Comparison of ENCODE assay signal across 8 cellular contexts in the genomic region with DNA sequence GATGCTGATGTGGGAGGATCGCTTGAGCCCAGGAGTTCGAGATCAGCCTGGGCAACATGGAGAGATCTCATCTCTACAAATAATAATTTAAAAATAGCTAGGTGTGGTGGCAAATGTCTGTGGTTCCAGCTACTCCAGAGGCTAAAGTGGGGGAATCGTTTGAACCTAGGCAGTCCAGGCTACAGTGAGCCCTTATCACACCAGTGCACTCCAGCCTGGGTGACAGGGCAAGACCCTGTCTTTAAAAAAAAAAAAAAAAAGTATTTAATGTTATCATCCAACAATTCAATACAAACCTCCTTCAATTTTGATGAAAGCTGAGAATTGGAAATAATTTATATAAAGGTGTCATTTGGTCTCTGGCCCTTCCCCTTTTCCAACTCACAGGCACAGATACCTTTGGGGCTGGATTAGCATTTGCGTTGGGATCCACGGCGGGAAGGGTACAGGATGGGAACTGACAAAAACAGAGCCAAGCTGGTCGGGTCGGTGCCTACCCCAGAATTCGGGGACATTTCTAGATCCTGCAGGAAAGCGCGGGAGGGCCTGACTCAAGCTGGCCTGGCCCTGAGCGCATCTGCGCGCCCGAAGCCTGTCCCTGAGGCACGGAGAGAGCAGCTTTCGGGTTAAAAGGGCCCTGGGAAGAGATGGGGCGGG. TPM values are rescaled to one million over a fixed set of nuclear protein-coding genes. Genes with fewer than 3 reads are reported as not detected.
DNase-seq lines count a peak whose midpoint lies in the region; ATAC-seq and TF ChIP-seq lines count a peak whose summit lies in the region.

No MANE protein-coding gene starts in this region.

- peaks cover 19% of the 10 kb centered on the region for H3K36me3 Mint-ChIP-seq in activated B cell treated with CpG ODN at 0.5 μM for 24 hours (ENCODE audit: low read depth)

- DNase-seq in DMS 273 (lab: John Stamatoyannopoulos, UW; ENCODE audit: unreplicated experiment) (peak; percentile 84), DMS 273 treated with DMSO at 0.1 percent for 48 hours (lab: John Stamatoyannopoulos, UW) (no peak), activated B cell treated with CpG ODN at 0.5 μM for 24 hours (no peak), right atrium auricular region (ENCODE audit: low spot score) (no peak), DMS53 (lab: John Stamatoyannopoulos, UW) (no peak), COR-L47 (lab: John Stamatoyannopoulos, UW) (no peak)

- H3K27me3 Mint-ChIP-seq in activated B cell treated with CpG ODN at 0.5 μM for 24 hours: no peaks in the 10 kb centered on the region

- POLR2A ChIA-PET in activated B cell treated with CpG ODN at 0.5 μM for 24 hours (lab: Charles Lee): interaction anchor here (0.7 to 2.6 kb wide), 10 partner anchors 10 to 1098 kb away, joined by 3 to 25 read pairs (median 4); partner anchors contain the start of genes CCDC47, CYB561, DDX42 and MAP3K3

- H3K27ac ChIP-seq in right atrium auricular region (peak overlapping the region; percentile 90 to 94), skin epidermis (peak overlapping the region; percentile 31 to 96 (median 85))

- CTCF ChIA-PET in activated B cell treated with CpG ODN at 0.5 μM for 24 hours (lab: Charles Lee): interaction anchor here (0.6 to 2.3 kb wide), 2 partner anchors 124 to 945 kb away, joined by 4 to 5 read pairs; no protein-coding TSS in a partner anchor

- no peaks in the 10 kb centered on the region for H3K27me3 ChIP-seq in right atrium auricular region

- H3K27ac Mint-ChIP-seq in activated B cell treated with CpG ODN at 0.5 μM for 24 hours: peak overlapping the region; percentile 95

- H3K9me3 Mint-ChIP-seq in activated B cell treated with CpG ODN at 0.5 μM for 24 hours: no peaks in the 10 kb centered on the region

- no peaks in the 10 kb centered on the region for H3K36me3 ChIP-seq in right atrium auricular region

- TF ChIP-seq CTCF in activated B cell treated with CpG ODN at 0.5 μM for 24 hours (IDR thresholded peaks at IDR 0.05) (no peak), right atrium auricular region (IDR thresholded peaks at IDR 0.05) (no peak)

- H3K4me3 ChIP-seq in right atrium auricular region (peak overlapping the region; percentile 44 to 82), skin epidermis (peak overlapping the region; percentile 38 to 99 (median 87))

- H3K4me1 Mint-ChIP-seq in activated B cell treated with CpG ODN at 0.5 μM for 24 hours: peaks cover 48% of the 10 kb centered on the region

- H3K4me3 Mint-ChIP-seq in activated B cell treated with CpG ODN at 0.5 μM for 24 hours: peak overlapping the region; percentile 99

- no peaks in the 10 kb centered on the region for H3K9me3 ChIP-seq in right atrium auricular region

- ATAC-seq in HG03045 (IDR thresholded peaks at IDR 0.05; ENCODE audit: unreplicated experiment): peak; percentile 11
- peak; percentile 4 for ATAC-seq in activated B cell treated with CpG ODN at 0.5 μM for 24 hours (ENCODE audit: low read depth)

- H3K4me1 ChIP-seq in right atrium auricular region: peaks cover 0 to 43% of the 10 kb centered on the region in 2 donors

- intact Hi-C loops in activated B cell treated with CpG ODN at 0.5 μM for 24 hours (cut with micrococcal nuclease): no loop called here

RNA-seq across cellular contexts. Expression of gene DCAF7, which starts 0.9 kb away (rescaled TPM):
- 91.9 and 103 TPM in 2 replicates for total RNA-seq in activated B cell treated with CpG ODN at 0.5 μM for 24 hours
- total RNA-seq in right atrium auricular region: 10 to 100 TPM; 26.9 to 31.8 TPM

RNA-seq across cellular contexts. Expression of gene KCNH6, which starts 26.3 kb away (rescaled TPM):
- not detected in 2 replicates for total RNA-seq in activated B cell treated with CpG ODN at 0.5 μM for 24 hours
- not detected for total RNA-seq in right atrium auricular region

RNA-seq across cellular contexts. Expression of gene TACO1, which starts 51.3 kb away (rescaled TPM):
- total RNA-seq in activated B cell treated with CpG ODN at 0.5 μM for 24 hours (19.1 and 23.5 TPM in 2 replicates), right atrium auricular region (10 to 100 TPM; 18.2 to 27.7 TPM)
